ENCODE assay signal across 2 cellular contexts in the genomic region with DNA sequence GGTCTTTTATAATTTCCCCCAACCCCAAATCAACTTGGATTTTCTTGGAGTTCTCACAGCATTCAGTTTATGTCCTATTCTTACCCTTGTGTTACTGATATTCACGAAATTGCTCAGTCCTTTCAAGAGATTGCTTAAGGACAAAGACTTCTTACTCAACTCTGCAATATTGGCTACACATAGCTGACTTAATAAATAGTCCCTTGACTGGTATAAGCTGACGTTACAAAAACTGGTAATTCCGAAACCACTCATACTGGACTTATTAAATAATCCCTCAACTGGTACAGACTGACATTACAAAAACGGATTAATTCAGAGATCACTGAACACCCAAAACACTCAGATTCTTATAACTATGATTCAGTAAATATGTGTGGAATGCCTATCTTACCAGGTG.
TF ChIP-seq lines count a peak whose summit lies in the region.

No MANE protein-coding gene starts in this region.

TF ChIP-seq in GM23338, 12 proteins besides CTCF, POLR2A, EP300 and RAD21 (continues in another document):
- TF ChIP-seq, protein P1, sequence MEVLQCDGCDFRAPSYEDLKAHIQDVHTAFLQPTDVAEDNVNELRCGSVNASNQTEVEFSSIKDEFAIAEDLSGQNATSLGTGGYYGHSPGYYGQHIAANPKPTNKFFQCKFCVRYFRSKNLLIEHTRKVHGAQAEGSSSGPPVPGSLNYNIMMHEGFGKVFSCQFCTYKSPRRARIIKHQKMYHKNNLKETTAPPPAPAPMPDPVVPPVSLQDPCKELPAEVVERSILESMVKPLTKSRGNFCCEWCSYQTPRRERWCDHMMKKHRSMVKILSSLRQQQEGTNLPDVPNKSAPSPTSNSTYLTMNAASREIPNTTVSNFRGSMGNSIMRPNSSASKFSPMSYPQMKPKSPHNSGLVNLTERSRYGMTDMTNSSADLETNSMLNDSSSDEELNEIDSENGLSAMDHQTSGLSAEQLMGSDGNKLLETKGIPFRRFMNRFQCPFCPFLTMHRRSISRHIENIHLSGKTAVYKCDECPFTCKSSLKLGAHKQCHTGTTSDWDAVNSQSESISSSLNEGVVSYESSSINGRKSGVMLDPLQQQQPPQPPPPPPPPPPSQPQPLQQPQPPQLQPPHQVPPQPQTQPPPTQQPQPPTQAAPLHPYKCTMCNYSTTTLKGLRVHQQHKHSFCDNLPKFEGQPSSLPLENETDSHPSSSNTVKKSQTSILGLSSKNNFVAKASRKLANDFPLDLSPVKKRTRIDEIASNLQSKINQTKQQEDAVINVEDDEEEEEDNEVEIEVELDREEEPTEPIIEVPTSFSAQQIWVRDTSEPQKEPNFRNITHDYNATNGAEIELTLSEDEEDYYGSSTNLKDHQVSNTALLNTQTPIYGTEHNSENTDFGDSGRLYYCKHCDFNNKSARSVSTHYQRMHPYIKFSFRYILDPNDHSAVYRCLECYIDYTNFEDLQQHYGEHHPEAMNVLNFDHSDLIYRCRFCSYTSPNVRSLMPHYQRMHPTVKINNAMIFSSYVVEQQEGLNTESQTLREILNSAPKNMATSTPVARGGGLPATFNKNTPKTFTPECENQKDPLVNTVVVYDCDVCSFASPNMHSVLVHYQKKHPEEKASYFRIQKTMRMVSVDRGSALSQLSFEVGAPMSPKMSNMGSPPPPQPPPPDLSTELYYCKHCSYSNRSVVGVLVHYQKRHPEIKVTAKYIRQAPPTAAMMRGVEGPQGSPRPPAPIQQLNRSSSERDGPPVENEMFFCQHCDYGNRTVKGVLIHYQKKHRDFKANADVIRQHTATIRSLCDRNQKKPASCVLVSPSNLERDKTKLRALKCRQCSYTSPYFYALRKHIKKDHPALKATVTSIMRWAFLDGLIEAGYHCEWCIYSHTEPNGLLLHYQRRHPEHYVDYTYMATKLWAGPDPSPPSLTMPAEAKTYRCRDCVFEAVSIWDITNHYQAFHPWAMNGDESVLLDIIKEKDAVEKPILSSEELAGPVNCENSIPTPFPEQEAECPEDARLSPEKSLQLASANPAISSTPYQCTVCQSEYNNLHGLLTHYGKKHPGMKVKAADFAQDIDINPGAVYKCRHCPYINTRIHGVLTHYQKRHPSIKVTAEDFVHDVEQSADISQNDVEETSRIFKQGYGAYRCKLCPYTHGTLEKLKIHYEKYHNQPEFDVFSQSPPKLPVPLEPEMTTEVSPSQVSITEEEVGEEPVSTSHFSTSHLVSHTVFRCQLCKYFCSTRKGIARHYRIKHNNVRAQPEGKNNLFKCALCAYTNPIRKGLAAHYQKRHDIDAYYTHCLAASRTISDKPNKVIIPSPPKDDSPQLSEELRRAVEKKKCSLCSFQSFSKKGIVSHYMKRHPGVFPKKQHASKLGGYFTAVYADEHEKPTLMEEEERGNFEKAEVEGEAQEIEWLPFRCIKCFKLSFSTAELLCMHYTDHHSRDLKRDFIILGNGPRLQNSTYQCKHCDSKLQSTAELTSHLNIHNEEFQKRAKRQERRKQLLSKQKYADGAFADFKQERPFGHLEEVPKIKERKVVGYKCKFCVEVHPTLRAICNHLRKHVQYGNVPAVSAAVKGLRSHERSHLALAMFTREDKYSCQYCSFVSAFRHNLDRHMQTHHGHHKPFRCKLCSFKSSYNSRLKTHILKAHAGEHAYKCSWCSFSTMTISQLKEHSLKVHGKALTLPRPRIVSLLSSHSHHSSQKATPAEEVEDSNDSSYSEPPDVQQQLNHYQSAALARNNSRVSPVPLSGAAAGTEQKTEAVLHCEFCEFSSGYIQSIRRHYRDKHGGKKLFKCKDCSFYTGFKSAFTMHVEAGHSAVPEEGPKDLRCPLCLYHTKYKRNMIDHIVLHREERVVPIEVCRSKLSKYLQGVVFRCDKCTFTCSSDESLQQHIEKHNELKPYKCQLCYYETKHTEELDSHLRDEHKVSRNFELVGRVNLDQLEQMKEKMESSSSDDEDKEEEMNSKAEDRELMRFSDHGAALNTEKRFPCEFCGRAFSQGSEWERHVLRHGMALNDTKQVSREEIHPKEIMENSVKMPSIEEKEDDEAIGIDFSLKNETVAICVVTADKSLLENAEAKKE (CRISPR knock-in tag; IDR thresholded peaks at IDR 0.05): no peak
- TF ChIP-seq, protein P2, sequence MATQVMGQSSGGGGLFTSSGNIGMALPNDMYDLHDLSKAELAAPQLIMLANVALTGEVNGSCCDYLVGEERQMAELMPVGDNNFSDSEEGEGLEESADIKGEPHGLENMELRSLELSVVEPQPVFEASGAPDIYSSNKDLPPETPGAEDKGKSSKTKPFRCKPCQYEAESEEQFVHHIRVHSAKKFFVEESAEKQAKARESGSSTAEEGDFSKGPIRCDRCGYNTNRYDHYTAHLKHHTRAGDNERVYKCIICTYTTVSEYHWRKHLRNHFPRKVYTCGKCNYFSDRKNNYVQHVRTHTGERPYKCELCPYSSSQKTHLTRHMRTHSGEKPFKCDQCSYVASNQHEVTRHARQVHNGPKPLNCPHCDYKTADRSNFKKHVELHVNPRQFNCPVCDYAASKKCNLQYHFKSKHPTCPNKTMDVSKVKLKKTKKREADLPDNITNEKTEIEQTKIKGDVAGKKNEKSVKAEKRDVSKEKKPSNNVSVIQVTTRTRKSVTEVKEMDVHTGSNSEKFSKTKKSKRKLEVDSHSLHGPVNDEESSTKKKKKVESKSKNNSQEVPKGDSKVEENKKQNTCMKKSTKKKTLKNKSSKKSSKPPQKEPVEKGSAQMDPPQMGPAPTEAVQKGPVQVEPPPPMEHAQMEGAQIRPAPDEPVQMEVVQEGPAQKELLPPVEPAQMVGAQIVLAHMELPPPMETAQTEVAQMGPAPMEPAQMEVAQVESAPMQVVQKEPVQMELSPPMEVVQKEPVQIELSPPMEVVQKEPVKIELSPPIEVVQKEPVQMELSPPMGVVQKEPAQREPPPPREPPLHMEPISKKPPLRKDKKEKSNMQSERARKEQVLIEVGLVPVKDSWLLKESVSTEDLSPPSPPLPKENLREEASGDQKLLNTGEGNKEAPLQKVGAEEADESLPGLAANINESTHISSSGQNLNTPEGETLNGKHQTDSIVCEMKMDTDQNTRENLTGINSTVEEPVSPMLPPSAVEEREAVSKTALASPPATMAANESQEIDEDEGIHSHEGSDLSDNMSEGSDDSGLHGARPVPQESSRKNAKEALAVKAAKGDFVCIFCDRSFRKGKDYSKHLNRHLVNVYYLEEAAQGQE (IDR thresholded peaks at IDR 0.05; ENCODE audit: unreplicated experiment): no peak
- TF ChIP-seq NANOG (IDR thresholded peaks at IDR 0.05; ENCODE audit: borderline replicate concordance): no peak
- TF ChIP-seq JUNB (IDR thresholded peaks at IDR 0.05; ENCODE audit: unreplicated experiment): no peak
- no peak for TF ChIP-seq ZNF114 (CRISPR knock-in tag; IDR thresholded peaks at IDR 0.05)
- TF ChIP-seq STAT1 (IDR thresholded peaks at IDR 0.05; ENCODE audit: unreplicated experiment): no peak
- no peak for TF ChIP-seq ZNF331 (CRISPR knock-in tag; IDR thresholded peaks at IDR 0.05; ENCODE audit: low read depth)
- no peak for TF ChIP-seq EZH2phosphoT487 (IDR thresholded peaks at IDR 0.05; ENCODE audit: unreplicated experiment)
- TF ChIP-seq, protein P3, sequence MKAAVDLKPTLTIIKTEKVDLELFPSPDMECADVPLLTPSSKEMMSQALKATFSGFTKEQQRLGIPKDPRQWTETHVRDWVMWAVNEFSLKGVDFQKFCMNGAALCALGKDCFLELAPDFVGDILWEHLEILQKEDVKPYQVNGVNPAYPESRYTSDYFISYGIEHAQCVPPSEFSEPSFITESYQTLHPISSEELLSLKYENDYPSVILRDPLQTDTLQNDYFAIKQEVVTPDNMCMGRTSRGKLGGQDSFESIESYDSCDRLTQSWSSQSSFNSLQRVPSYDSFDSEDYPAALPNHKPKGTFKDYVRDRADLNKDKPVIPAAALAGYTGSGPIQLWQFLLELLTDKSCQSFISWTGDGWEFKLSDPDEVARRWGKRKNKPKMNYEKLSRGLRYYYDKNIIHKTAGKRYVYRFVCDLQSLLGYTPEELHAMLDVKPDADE (IDR thresholded peaks at IDR 0.05): no peak
- no peak for TF ChIP-seq POLR2AphosphoS5 (IDR thresholded peaks at IDR 0.05; ENCODE audit: low read depth)

TF ChIP-seq in WTC11, 78 proteins besides CTCF, POLR2A, EP300 and RAD21:
- TF ChIP-seq, protein P4, sequence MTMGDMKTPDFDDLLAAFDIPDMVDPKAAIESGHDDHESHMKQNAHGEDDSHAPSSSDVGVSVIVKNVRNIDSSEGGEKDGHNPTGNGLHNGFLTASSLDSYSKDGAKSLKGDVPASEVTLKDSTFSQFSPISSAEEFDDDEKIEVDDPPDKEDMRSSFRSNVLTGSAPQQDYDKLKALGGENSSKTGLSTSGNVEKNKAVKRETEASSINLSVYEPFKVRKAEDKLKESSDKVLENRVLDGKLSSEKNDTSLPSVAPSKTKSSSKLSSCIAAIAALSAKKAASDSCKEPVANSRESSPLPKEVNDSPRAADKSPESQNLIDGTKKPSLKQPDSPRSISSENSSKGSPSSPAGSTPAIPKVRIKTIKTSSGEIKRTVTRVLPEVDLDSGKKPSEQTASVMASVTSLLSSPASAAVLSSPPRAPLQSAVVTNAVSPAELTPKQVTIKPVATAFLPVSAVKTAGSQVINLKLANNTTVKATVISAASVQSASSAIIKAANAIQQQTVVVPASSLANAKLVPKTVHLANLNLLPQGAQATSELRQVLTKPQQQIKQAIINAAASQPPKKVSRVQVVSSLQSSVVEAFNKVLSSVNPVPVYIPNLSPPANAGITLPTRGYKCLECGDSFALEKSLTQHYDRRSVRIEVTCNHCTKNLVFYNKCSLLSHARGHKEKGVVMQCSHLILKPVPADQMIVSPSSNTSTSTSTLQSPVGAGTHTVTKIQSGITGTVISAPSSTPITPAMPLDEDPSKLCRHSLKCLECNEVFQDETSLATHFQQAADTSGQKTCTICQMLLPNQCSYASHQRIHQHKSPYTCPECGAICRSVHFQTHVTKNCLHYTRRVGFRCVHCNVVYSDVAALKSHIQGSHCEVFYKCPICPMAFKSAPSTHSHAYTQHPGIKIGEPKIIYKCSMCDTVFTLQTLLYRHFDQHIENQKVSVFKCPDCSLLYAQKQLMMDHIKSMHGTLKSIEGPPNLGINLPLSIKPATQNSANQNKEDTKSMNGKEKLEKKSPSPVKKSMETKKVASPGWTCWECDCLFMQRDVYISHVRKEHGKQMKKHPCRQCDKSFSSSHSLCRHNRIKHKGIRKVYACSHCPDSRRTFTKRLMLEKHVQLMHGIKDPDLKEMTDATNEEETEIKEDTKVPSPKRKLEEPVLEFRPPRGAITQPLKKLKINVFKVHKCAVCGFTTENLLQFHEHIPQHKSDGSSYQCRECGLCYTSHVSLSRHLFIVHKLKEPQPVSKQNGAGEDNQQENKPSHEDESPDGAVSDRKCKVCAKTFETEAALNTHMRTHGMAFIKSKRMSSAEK (CRISPR knock-in tag; IDR thresholded peaks at IDR 0.05; ENCODE audit: borderline replicate concordance): no peak
- no peak for TF ChIP-seq SMAD4 (CRISPR knock-in tag; IDR thresholded peaks at IDR 0.05)
- TF ChIP-seq SP1 (CRISPR knock-in tag; conservative IDR thresholded peaks at IDR 0.05): no peak
- no peak for TF ChIP-seq CREB1 (CRISPR knock-in tag; IDR thresholded peaks at IDR 0.05)
- no peak for TF ChIP-seq FOXJ3 (CRISPR knock-in tag; IDR thresholded peaks at IDR 0.05; ENCODE audit: borderline replicate concordance)
- no peak for TF ChIP-seq HMGA2 (CRISPR knock-in tag; IDR thresholded peaks at IDR 0.05)
- no peak for TF ChIP-seq NFYB (CRISPR knock-in tag; conservative IDR thresholded peaks at IDR 0.05; ENCODE audit: low read depth)
- TF ChIP-seq, protein P5, sequence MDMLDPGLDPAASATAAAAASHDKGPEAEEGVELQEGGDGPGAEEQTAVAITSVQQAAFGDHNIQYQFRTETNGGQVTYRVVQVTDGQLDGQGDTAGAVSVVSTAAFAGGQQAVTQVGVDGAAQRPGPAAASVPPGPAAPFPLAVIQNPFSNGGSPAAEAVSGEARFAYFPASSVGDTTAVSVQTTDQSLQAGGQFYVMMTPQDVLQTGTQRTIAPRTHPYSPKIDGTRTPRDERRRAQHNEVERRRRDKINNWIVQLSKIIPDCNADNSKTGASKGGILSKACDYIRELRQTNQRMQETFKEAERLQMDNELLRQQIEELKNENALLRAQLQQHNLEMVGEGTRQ (CRISPR knock-in tag; IDR thresholded peaks at IDR 0.05): no peak
- no peak for TF ChIP-seq CREM (CRISPR knock-in tag; IDR thresholded peaks at IDR 0.05)
- TF ChIP-seq IRF2 (CRISPR knock-in tag; IDR thresholded peaks at IDR 0.05; ENCODE audit: borderline replicate concordance, low read depth): no peak
- no peak for TF ChIP-seq EMX1 (CRISPR knock-in tag; IDR thresholded peaks at IDR 0.05)
- TF ChIP-seq, protein P6, sequence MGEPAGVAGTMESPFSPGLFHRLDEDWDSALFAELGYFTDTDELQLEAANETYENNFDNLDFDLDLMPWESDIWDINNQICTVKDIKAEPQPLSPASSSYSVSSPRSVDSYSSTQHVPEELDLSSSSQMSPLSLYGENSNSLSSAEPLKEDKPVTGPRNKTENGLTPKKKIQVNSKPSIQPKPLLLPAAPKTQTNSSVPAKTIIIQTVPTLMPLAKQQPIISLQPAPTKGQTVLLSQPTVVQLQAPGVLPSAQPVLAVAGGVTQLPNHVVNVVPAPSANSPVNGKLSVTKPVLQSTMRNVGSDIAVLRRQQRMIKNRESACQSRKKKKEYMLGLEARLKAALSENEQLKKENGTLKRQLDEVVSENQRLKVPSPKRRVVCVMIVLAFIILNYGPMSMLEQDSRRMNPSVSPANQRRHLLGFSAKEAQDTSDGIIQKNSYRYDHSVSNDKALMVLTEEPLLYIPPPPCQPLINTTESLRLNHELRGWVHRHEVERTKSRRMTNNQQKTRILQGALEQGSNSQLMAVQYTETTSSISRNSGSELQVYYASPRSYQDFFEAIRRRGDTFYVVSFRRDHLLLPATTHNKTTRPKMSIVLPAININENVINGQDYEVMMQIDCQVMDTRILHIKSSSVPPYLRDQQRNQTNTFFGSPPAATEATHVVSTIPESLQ (CRISPR knock-in tag; IDR thresholded peaks at IDR 0.05): no peak
- TF ChIP-seq, protein P7, sequence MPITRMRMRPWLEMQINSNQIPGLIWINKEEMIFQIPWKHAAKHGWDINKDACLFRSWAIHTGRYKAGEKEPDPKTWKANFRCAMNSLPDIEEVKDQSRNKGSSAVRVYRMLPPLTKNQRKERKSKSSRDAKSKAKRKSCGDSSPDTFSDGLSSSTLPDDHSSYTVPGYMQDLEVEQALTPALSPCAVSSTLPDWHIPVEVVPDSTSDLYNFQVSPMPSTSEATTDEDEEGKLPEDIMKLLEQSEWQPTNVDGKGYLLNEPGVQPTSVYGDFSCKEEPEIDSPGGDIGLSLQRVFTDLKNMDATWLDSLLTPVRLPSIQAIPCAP (CRISPR knock-in tag; IDR thresholded peaks at IDR 0.05): no peak
- no peak for TF ChIP-seq ZNF396 (CRISPR knock-in tag; IDR thresholded peaks at IDR 0.05; ENCODE audit: borderline replicate concordance)
- no peak for TF ChIP-seq MXD4 (CRISPR knock-in tag; IDR thresholded peaks at IDR 0.05; ENCODE audit: borderline replicate concordance)
- no peak for TF ChIP-seq KAT7 (CRISPR knock-in tag; IDR thresholded peaks at IDR 0.05; ENCODE audit: borderline replicate concordance)
